ENCODE assay signal across 1 cellular context in the genomic region with DNA sequence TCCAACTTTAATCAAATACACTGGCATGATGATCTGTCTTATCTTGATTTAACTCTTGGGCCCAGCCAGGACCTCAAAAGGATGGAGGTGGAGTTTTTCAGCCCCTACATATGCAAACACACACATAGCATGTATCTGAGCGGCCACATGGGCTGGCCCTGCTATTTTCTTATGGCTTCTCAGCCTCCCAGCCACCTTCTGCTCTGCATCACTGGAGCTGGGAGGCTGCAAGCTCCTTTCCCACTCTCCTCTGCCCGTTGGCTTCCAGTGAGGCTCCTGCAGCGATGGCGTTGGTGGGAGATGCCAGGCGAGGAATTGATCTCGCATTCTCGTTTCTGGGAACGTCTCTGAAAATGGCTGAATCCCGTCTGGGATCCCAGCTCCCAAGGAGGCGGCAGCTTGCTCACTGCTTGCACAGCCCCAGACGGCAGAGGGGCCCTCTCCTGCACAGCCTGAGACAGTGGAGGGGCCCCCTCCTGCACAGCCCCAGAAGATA.
TF ChIP-seq lines count a peak whose summit lies in the region.

No MANE protein-coding gene starts in this region.

TF ChIP-seq in GM23338, 12 proteins besides CTCF, POLR2A, EP300 and RAD21 (continued from another document):
- TF ChIP-seq REST (IDR thresholded peaks at IDR 0.05; ENCODE audit: unreplicated experiment) (no peak), STAT1 (IDR thresholded peaks at IDR 0.05; ENCODE audit: unreplicated experiment) (no peak), ZNF462 (CRISPR knock-in tag; IDR thresholded peaks at IDR 0.05) (no peak), EZH2phosphoT487 (IDR thresholded peaks at IDR 0.05; ENCODE audit: unreplicated experiment) (no peak)
TF ChIP-seq in GM23338: peak in this region for 0.
